ENCODE assay signal across 11 cellular contexts in genomic region chr3:102329561-102329960, GRCh38.
"Had no signal": no experiment of that assay in that cellular context is flagged by ENCODE, and none has a peak within 500 bp of the region (broad histone marks: within the 10 kb centered on the region; RNA-seq: fewer than 3 reads in every experiment).

No MANE protein-coding gene starts in this region.

- H3K4me3 ChIP-seq: GM23248, GM23338, HAP-1 had no signal

- H3K9me3 ChIP-seq: HAP-1 had no signal

- H3K9ac ChIP-seq: GM23248 had no signal

- H3K4me2 ChIP-seq: GM23338 had no signal

- H3K36me3 ChIP-seq: HAP-1 had no signal

- ATAC-seq: GM23338, HCT116 had no signal

- H2AFZ ChIP-seq: GM23248, GM23338 had no signal

- FAIRE-seq: H1, H54 had no signal

- H3K27ac ChIP-seq: GM23248 had no signal

- DNase-seq: GOT3, H7, H9, HCEC 1CT, HFFc6 had no signal

- H3K4me1 ChIP-seq: HAP-1 had no signal
